In genomic region chr7:107890962-107891618, GRCh38 we compare ENCODE assay signal across 8 cellular contexts. TPM values are rescaled to one million over a fixed set of nuclear protein-coding genes. Genes with fewer than 3 reads are reported as not detected.
A peak's percentile ranks its signal among the peaks of the same experiment; 100 is the strongest.
DNase-seq lines count a peak whose midpoint lies in the region; ATAC-seq and TF ChIP-seq lines count a peak whose summit lies in the region.

DLD (plus strand) TSS chr7:107891183; CDS start chr7:107891251, 68 bp downstream.

- no peaks in the 10 kb centered on the region for H3K27me3 ChIP-seq in kidney epithelial cell (ENCODE audit: control insufficient read depth, insufficient read depth, low read length)

- H3K36me3 ChIP-seq in kidney epithelial cell (ENCODE audit: control insufficient read depth, insufficient read depth, low read length), result peaks cover 1% of the 10 kb centered on the region

- ATAC-seq in GM19025 (IDR thresholded peaks at IDR 0.05; ENCODE audit: low read depth, unreplicated experiment), result peak; percentile 99
- ATAC-seq in HG03342 (IDR thresholded peaks at IDR 0.05; ENCODE audit: unreplicated experiment), result peak; percentile 98

- H3K4me3 ChIP-seq in AG09309 (ENCODE audit: control insufficient read depth, low read depth, low read length) (peak within 1 kb of the TSS; percentile 54), kidney epithelial cell (ENCODE audit: low read depth, low read length) (peak within 1 kb of the TSS; percentile 91)

- DNase-seq in AG09309 (ENCODE audit: low read depth) (peak; percentile 41), NCI-H446 treated with DMSO at 0.1 percent for 48 hours (lab: John Stamatoyannopoulos, UW) (peak; percentile 55), cerebellar nuclear complex (lab: John Stamatoyannopoulos, UW) (peak; percentile 17 to 82), kidney epithelial cell (ENCODE audit: low read depth) (peak; percentile 57)
- peak; percentile 92 for DNase-seq in activated CD4-positive, CD25-positive, alpha-beta regulatory T cell treated with anti-CD3 and anti-CD28 coated beads, Interleukin-2, amount 50 U/mL, for 72 hours
- DNase-seq in stimulated activated CD4-positive, alpha-beta T cell treated with anti-CD3 and anti-CD28 coated beads, Interleukin-15, amount 100 ng/mL, for 48 hours (ENCODE audit: low read depth in 2 of 2), result peak; percentile 88 to 92

- TF ChIP-seq CTCF in AG09309 (IDR thresholded peaks at IDR 0.05; ENCODE audit: control insufficient read depth, insufficient read depth, low read depth, low read length, missing control alignments) (no peak), kidney epithelial cell (IDR thresholded peaks at IDR 0.05; ENCODE audit: insufficient read depth, low read length, poor library complexity, severe bottlenecking) (no peak)

RNA-seq across cellular contexts. Expression of gene DLD, which starts in this region (rescaled TPM):
- 42.6 and 68.8 TPM in 2 replicates for total RNA-seq in kidney epithelial cell

Comparison
In these comparisons a context has a peak if more than half of its experiments do, and no peak if none do; other contexts are left out.
1. Peak in every context shown above with its lines: DNase-seq, ATAC-seq and H3K4me3 ChIP-seq.
2. DNase-seq: peak in every context shown above with its lines; median percentile 92 in activated CD4-positive, CD25-positive, alpha-beta regulatory T cell treated with anti-CD3 and anti-CD28 coated beads, Interleukin-2, amount 50 U/mL, for 72 hours; 90 in stimulated activated CD4-positive, alpha-beta T cell treated with anti-CD3 and anti-CD28 coated beads, Interleukin-15, amount 100 ng/mL, for 48 hours; 57 in kidney epithelial cell; 55 in NCI-H446 treated with DMSO at 0.1 percent for 48 hours; 50 in cerebellar nuclear complex; 41 in AG09309.